Comparison of ENCODE assay signal across 8 cellular contexts in genomic region chr14:101965796-101966718, GRCh38. TPM values are rescaled to one million over a fixed set of nuclear protein-coding genes. Genes with fewer than 3 reads are reported as not detected.
DNase-seq lines count a peak whose midpoint lies in the region; ATAC-seq and TF ChIP-seq lines count a peak whose summit lies in the region.

No MANE protein-coding gene starts in this region.

- H3K36me3 Mint-ChIP-seq in activated naive CD4-positive, alpha-beta T cell treated with anti-CD3 and anti-CD28 coated beads, Interleukin-2, amount 50 U/mL, for 72 hours, result peaks cover 0 to 22% of the 10 kb centered on the region in 2 donors

- in situ Hi-C loops in transverse colon (cut with MboI; ENCODE audit: low pct_ligation_motif_present in 1 of 4, low pct_unique_long_range_greater_than_20kb in 1 of 4, low sequenced_read_pairs in 3 of 4), result loop anchor here in 2 of 4 donors (10.0 to 25.0 kb wide), 2 partner anchors 129 to 346 kb away; partner anchors contain the start of genes MOK (in 1 of the 2) and ZNF839 (in 1 of the 2)

- peak overlapping the region; percentile 57 to 95 for H3K27ac Mint-ChIP-seq in activated naive CD4-positive, alpha-beta T cell treated with anti-CD3 and anti-CD28 coated beads, Interleukin-2, amount 50 U/mL, for 72 hours

- H3K36me3 ChIP-seq in heart left ventricle (peaks cover 0 to 20% (median 5%) of the 10 kb centered on the region in 9 donors), transverse colon (no peaks in the 10 kb centered on the region)

- no peak for DNase-seq in heart left ventricle
- DNase-seq in Right ventricle myocardium inferior (ENCODE audit: missing footprints), result no peak
- no peak for DNase-seq in activated naive CD4-positive, alpha-beta T cell treated with anti-CD3 and anti-CD28 coated beads, Interleukin-2, amount 50 U/mL, for 72 hours (ENCODE audit: low spot score in 2 of 2)
- peak; percentile 22 for DNase-seq in kidney tubule cell (ENCODE audit: low spot score)
- DNase-seq in transverse colon, result no peak
- DNase-seq in iPS-NIHi11 (ENCODE audit: low spot score), result no peak
- no peak for DNase-seq in SHP77 treated with DMSO at 0.1 percent for 48 hours (lab: John Stamatoyannopoulos, UW)

- ATAC-seq in heart left ventricle (no peak), Right ventricle myocardium inferior (no peak), HG03460 (IDR thresholded peaks at IDR 0.05; ENCODE audit: unreplicated experiment) (no peak)
- no peak for ATAC-seq in activated naive CD4-positive, alpha-beta T cell treated with anti-CD3 and anti-CD28 coated beads, Interleukin-2, amount 50 U/mL, for 72 hours

- H3K9me3 ChIP-seq in heart left ventricle, result no peaks in the 10 kb centered on the region
- H3K9me3 ChIP-seq in transverse colon, result no peaks in the 10 kb centered on the region

- H3K4me1 ChIP-seq in heart left ventricle (peaks cover 0 to 70% (median 52%) of the 10 kb centered on the region in 12 donors), transverse colon (peaks cover 8 to 52% (median 28%) of the 10 kb centered on the region in 4 donors)

- intact Hi-C loops in heart left ventricle (cut with DNase I), result loop anchor here in 5 of 10 donors (5.0 to 10.0 kb wide), 4 partner anchors 119 to 349 kb away; partner anchors contain the start of genes HSP90AA1 (in 2 of the 5) and ZNF839 (in 2 of the 5)
- intact Hi-C loops in Right ventricle myocardium inferior (cut with DNase I), result loop anchor here (2.0 kb wide), 1 partner anchor 205 kb away; the partner anchor contains the start of gene PPP2R5C
- intact Hi-C loops in transverse colon (cut with DNase I; ENCODE audit: low total_unique reads), result loop anchor here (5.0 kb wide), 1 partner anchor 121 kb away; the partner anchor contains the start of gene HSP90AA1

- WGBS in heart left ventricle, 4 donors, result 20 to 34% (median 29%) methylated on average over 5 of the region's 5 CpGs
- WGBS in transverse colon (ENCODE audit: low coverage in 1 of 2), 2 donors, result 37 to 40% methylated on average over 5 of the region's 5 CpGs

- no peaks in the 10 kb centered on the region for H3K9me3 Mint-ChIP-seq in activated naive CD4-positive, alpha-beta T cell treated with anti-CD3 and anti-CD28 coated beads, Interleukin-2, amount 50 U/mL, for 72 hours

- TF ChIP-seq POLR2A in heart left ventricle (IDR thresholded peaks at IDR 0.05) (no peak), transverse colon (IDR thresholded peaks at IDR 0.05) (no peak)

- no peak for TF ChIP-seq EP300 in transverse colon (IDR thresholded peaks at IDR 0.05; ENCODE audit: low read depth)

- H3K4me3 ChIP-seq in heart left ventricle, result peak overlapping the region in 11 of 12 donors; percentile 76 to 100 (median 99)
- H3K4me3 ChIP-seq in transverse colon, result peak overlapping the region in 3 of 4 donors; percentile 87 to 96 (median 92)

- TF ChIP-seq CTCF in heart left ventricle (IDR thresholded peaks at IDR 0.05), result no peak
- TF ChIP-seq CTCF in transverse colon (IDR thresholded peaks at IDR 0.05), result no peak

- H3K27ac ChIP-seq in heart left ventricle, result peak overlapping the region in 10 of 12 donors; percentile 89 to 98 (median 96)
- peak overlapping the region; percentile 96 to 99 (median 98) for H3K27ac ChIP-seq in transverse colon

- H3K27me3 ChIP-seq in heart left ventricle (no peaks in the 10 kb centered on the region), transverse colon (no peaks in the 10 kb centered on the region)

RNA-seq across cellular contexts. Expression of gene DYNC1H1, which starts 1.7 kb away (rescaled TPM):
- total RNA-seq in heart left ventricle, result 100 to 1,000 TPM; 291 to 942 (median 603) TPM
- polyA plus RNA-seq in heart left ventricle, result 100 to 1,000 TPM; 164 to 259 TPM
- 348 TPM for total RNA-seq in Right ventricle myocardium inferior
- total RNA-seq in activated naive CD4-positive, alpha-beta T cell treated with anti-CD3 and anti-CD28 coated beads, Interleukin-2, amount 50 U/mL, for 72 hours, result 100 to 1,000 TPM; 368 to 465 TPM
- total RNA-seq in transverse colon, result 100 to 1,000 TPM; 471 to 647 (median 482) TPM
